In the genomic region with DNA sequence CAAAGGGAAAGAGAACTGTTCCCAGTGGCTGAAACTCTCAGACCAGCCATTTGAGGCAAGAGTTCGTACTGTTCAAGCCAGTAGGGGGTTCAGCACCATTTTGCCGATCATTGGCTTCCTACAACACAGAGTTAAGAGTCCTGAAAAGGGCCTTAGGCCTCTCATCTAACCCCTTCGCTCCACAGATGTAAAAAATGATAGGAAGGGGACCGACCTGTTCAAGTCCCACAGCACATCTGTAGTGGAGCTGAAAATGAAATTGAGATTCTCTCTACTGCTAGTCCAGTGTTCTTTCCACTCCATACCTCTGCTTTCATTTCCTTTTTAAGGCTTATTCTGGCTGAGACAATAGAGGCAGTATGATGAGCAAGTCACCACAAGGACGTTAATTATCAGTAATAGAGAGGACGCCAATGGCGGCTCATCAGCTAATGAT, we compare ENCODE assay signal across 9 cellular contexts. TPM values are rescaled to one million over a fixed set of nuclear protein-coding genes. Genes with fewer than 3 reads are reported as not detected.
DNase-seq lines count a peak whose midpoint lies in the region; ATAC-seq, FAIRE-seq and TF ChIP-seq lines count a peak whose summit lies in the region.
"Had no signal": no experiment of that assay in that cellular context is flagged by ENCODE, and none has a peak within 500 bp of the region (broad histone marks: within the 10 kb centered on the region; RNA-seq: fewer than 3 reads in every experiment).

No MANE protein-coding gene starts in this region.

- no peaks in the 10 kb centered on the region for H4K20me1 ChIP-seq in neural progenitor cell (ENCODE audit: low read depth)

- H3K4me2 ChIP-seq in neural progenitor cell, result no peak overlapping the region

- peak; percentile 49; the same call in 1 of the 2 replicates for TF ChIP-seq POLR2A in GM12891 (IDR thresholded peaks at IDR 0.05; ENCODE audit: low read depth, low read length)

- TF ChIP-seq CTCF in neural progenitor cell (IDR thresholded peaks at IDR 0.05) (no peak), Calu3 (IDR thresholded peaks at IDR 0.05; ENCODE audit: unreplicated experiment) (no peak)

- peak overlapping the region; percentile 71 for H3K4me3 Mint-ChIP-seq in neural progenitor cell
- H3K4me3 Mint-ChIP-seq in Calu3 (ENCODE audit: low read depth, unreplicated experiment), result no peak overlapping the region

- peak; percentile 64 for FAIRE-seq in GM12891 (lab: Jason Lieb, UNC)

- H3K79me2 ChIP-seq in neural progenitor cell (ENCODE audit: low read depth), result no peaks in the 10 kb centered on the region

- no peaks in the 10 kb centered on the region for H3K9me3 Mint-ChIP-seq in neural progenitor cell
- no peaks in the 10 kb centered on the region for H3K9me3 Mint-ChIP-seq in Calu3 (ENCODE audit: low read depth, unreplicated experiment)

- H3F3A ChIP-seq in neural progenitor cell (ENCODE audit: low read depth), result no peaks in the 10 kb centered on the region

- H3K36me3 Mint-ChIP-seq in neural progenitor cell (no peaks in the 10 kb centered on the region), Calu3 (ENCODE audit: insufficient read depth, unreplicated experiment) (no peaks in the 10 kb centered on the region)

- no peak overlapping the region for H3K27ac ChIP-seq in neural progenitor cell

- intact Hi-C loops in Calu3 (cut with micrococcal nuclease; ENCODE audit: unreplicated experiment), result no loop called here

- ATAC-seq in HG02759 (IDR thresholded peaks at IDR 0.05; ENCODE audit: unreplicated experiment) (peak; percentile 41), HG02763 (IDR thresholded peaks at IDR 0.05; ENCODE audit: unreplicated experiment) (no peak)
- no peak for ATAC-seq in stimulated activated naive CD8-positive, alpha-beta T cell treated with anti-CD3 and anti-CD28 coated beads, Interleukin-15, Interleukin-2, amounts not matched to agents 100 U/mL and 50 U/mL, for 24 hours

- peak overlapping the region; percentile 73 for H2AFZ ChIP-seq in neural progenitor cell (replicated peaks)

- peaks cover 30% of the 10 kb centered on the region for H3K4me1 Mint-ChIP-seq in neural progenitor cell
- no peaks in the 10 kb centered on the region for H3K4me1 Mint-ChIP-seq in Calu3 (ENCODE audit: low read depth, unreplicated experiment)

- DNase-seq in GM12891 (ENCODE audit: insufficient read length, low spot score) (no peak), cerebellar cortex (ENCODE audit: low spot score) (peak; percentile 32), neural progenitor cell (ENCODE audit: low spot score) (no peak), Calu3 (no peak)
- no peak for DNase-seq in activated CD4-positive, CD25-positive, alpha-beta regulatory T cell treated with anti-CD3 and anti-CD28 coated beads, Interleukin-2, amount 50 U/mL, for 72 hours
- no peak for DNase-seq in stimulated activated naive CD8-positive, alpha-beta T cell treated with anti-CD3 and anti-CD28 coated beads, Interleukin-15, Interleukin-2, amounts not matched to agents 100 U/mL and 50 U/mL, for 24 hours
- DNase-seq: activated gamma-delta T cell had no signal

- no peaks in the 10 kb centered on the region for H3K27me3 ChIP-seq in neural progenitor cell

- no peaks in the 10 kb centered on the region for H3K4me1 ChIP-seq in neural progenitor cell

- BruUV-seq in Calu3 (replicated peaks; lab: Mats Ljungman, UMichigan), result no TSS peak

- H3K9me3 ChIP-seq in neural progenitor cell (ENCODE audit: low read depth), result no peaks in the 10 kb centered on the region

- H3K27me3 Mint-ChIP-seq in neural progenitor cell (ENCODE audit: insufficient read depth, low read depth) (peaks cover 2% of the 10 kb centered on the region), Calu3 (ENCODE audit: unreplicated experiment) (peaks cover 19% of the 10 kb centered on the region)

- H3K9ac ChIP-seq in neural progenitor cell, result no peak overlapping the region

- no peak overlapping the region for H3K27ac Mint-ChIP-seq in neural progenitor cell
- H3K27ac Mint-ChIP-seq in Calu3 (ENCODE audit: unreplicated experiment), result no peak overlapping the region

- H3K4me3 ChIP-seq in neural progenitor cell, result no peak overlapping the region

- CTCF ChIA-PET in Calu3 (lab: Charles Lee), result no interaction called here

- no peaks in the 10 kb centered on the region for H3K36me3 ChIP-seq in neural progenitor cell

TF ChIP-seq in GM12891, 5 proteins besides CTCF, POLR2A, EP300 and RAD21:
- TF ChIP-seq POU2F2 (IDR thresholded peaks at IDR 0.05; ENCODE audit: low read depth, low read length) (no peak), SPI1 (IDR thresholded peaks at IDR 0.05; ENCODE audit: low read depth, low read length) (peak; percentile 83)

RNA-seq across cellular contexts. Expression of gene DDR2, which starts 1.1 kb away (rescaled TPM):
- polyA plus RNA-seq in GM12891 (2012; ENCODE audit: low read depth, missing spikeins), result 4.9 TPM
- 0.69 and 0.74 TPM in 2 replicates for total RNA-seq in neural progenitor cell (ENCODE audit: low replicate concordance)
- total RNA-seq in Calu3 (2022), result 0.34 and 0.80 TPM in 2 replicates
